ENCODE assay signal across 8 cellular contexts in the genomic region with DNA sequence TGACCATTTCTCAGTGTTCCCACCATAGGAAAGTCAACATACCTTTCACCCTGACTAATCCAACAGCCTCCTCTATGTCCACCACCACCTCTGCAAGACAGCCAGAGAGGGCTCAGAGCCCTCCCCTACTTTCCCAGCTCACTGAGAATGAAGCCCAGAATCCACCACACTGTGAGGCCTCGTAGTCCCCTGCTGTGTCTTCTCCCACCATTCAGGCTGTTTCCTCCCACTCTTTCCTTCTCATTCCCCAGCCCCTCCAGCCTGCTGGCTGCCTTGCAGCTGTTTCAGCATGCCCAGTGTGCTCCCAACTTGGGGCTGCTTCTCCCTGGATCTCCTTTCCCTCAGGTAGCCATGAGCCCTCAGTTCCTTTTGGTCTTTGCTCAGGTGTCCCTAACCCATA. TPM values are rescaled to one million over a fixed set of nuclear protein-coding genes. Genes with fewer than 3 reads are reported as not detected.
A peak's percentile ranks its signal among the peaks of the same experiment; 100 is the strongest.
DNase-seq lines count a peak whose midpoint lies in the region; ATAC-seq and TF ChIP-seq lines count a peak whose summit lies in the region.
"Had no signal": no experiment of that assay in that cellular context is flagged by ENCODE, and none has a peak within 500 bp of the region (broad histone marks: within the 10 kb centered on the region; RNA-seq: fewer than 3 reads in every experiment).

No MANE protein-coding gene starts in this region.

- CTCF ChIA-PET in Calu3 (lab: Charles Lee) (interaction anchor here (0.5 to 1.7 kb wide), 7 partner anchors 9 to 187 kb away, joined by 3 to 9 read pairs (median 3); no protein-coding TSS in a partner anchor), PC-9 (lab: Charles Lee) (interaction anchor here (0.8 kb wide), 1 partner anchor 838 kb away, joined by 3 read pairs; no protein-coding TSS in a partner anchor)

- no peaks in the 10 kb centered on the region for H3K27me3 Mint-ChIP-seq in Calu3 (ENCODE audit: unreplicated experiment)
- H3K27me3 Mint-ChIP-seq in osteocyte (ENCODE audit: unreplicated experiment) = no peaks in the 10 kb centered on the region

- H2AFZ ChIP-seq in PC-9 = no peak overlapping the region

- intact Hi-C loops in Calu3 (cut with micrococcal nuclease; ENCODE audit: unreplicated experiment) = no loop called here
- intact Hi-C loops in PC-9 (cut with micrococcal nuclease; ENCODE audit: unreplicated experiment) = loop anchor here (2.0 kb wide), 1 partner anchor 27 kb away; a partner anchor contains a TSS

- H3K9me3 Mint-ChIP-seq in Calu3 (ENCODE audit: low read depth, unreplicated experiment) (no peaks in the 10 kb centered on the region), osteocyte (ENCODE audit: unreplicated experiment) (no peaks in the 10 kb centered on the region)

- peaks cover 14% of the 10 kb centered on the region for H3K36me3 Mint-ChIP-seq in Calu3 (ENCODE audit: insufficient read depth, unreplicated experiment)
- peaks cover 9% of the 10 kb centered on the region for H3K36me3 Mint-ChIP-seq in osteocyte (ENCODE audit: unreplicated experiment)

- H3K27ac Mint-ChIP-seq in Calu3 (ENCODE audit: unreplicated experiment) = peak overlapping the region; percentile 75
- peak overlapping the region; percentile 99 for H3K27ac Mint-ChIP-seq in osteocyte (ENCODE audit: unreplicated experiment)

- H3K9me2 ChIP-seq in PC-9 (ENCODE audit: insufficient read depth) = no peaks in the 10 kb centered on the region

- DNase-seq in Calu3 (no peak), PC-9 (peak in 1 of 2 experiments; percentile 53), osteocyte (ENCODE audit: extremely low spot score, unreplicated experiment) (no peak)
- DNase-seq: MV-4-11 had no signal

- TF ChIP-seq CTCF in Calu3 (IDR thresholded peaks at IDR 0.05; ENCODE audit: unreplicated experiment) (no peak), PC-9 (conservative IDR thresholded peaks at IDR 0.05) (no peak), osteocyte (IDR thresholded peaks at IDR 0.05) (no peak)

- peaks cover 25% of the 10 kb centered on the region for H3K79me2 ChIP-seq in PC-9 (ENCODE audit: low read depth)

- POLR2A ChIA-PET in PC-9 (lab: Charles Lee; ENCODE audit: unreplicated experiment) = interaction anchor here (0.7 to 0.8 kb wide), 2 partner anchors 14 to 62 kb away, joined by 4 to 17 read pairs; no protein-coding TSS in a partner anchor

- BruUV-seq in Calu3 (replicated peaks; lab: Mats Ljungman, UMichigan) = no TSS peak
- BruUV-seq in PC-9 (replicated peaks; lab: Mats Ljungman, UMichigan) = no TSS peak

- no peaks in the 10 kb centered on the region for H3K9me3 ChIP-seq in PC-9 (ENCODE audit: insufficient read depth, low read depth)

- H3K27ac ChIP-seq in PC-9 = peak overlapping the region; percentile 88

- no peaks in the 10 kb centered on the region for H3K27me3 ChIP-seq in PC-9 (ENCODE audit: insufficient read depth, low read depth)

- peaks cover 41% of the 10 kb centered on the region for H3K4me1 ChIP-seq in PC-9 (replicated peaks; ENCODE audit: insufficient read depth)

- H3K4me3 ChIP-seq in PC-9 = no peak overlapping the region

- peak overlapping the region; percentile 81 for H3K4me2 ChIP-seq in PC-9

- no peak overlapping the region for H3K4me3 Mint-ChIP-seq in Calu3 (ENCODE audit: low read depth, unreplicated experiment)
- peak overlapping the region; percentile 36 for H3K4me3 Mint-ChIP-seq in osteocyte (ENCODE audit: unreplicated experiment)

- peak; percentile 4 for ATAC-seq in esophagus mucosa
- ATAC-seq in GM19463 (IDR thresholded peaks at IDR 0.05; ENCODE audit: unreplicated experiment) = no peak
- no peak for ATAC-seq in HG02852 (IDR thresholded peaks at IDR 0.05; ENCODE audit: unreplicated experiment)
- ATAC-seq in GM19324 (IDR thresholded peaks at IDR 0.05; ENCODE audit: low FRiP score, unreplicated experiment) = no peak

- peaks cover 13% of the 10 kb centered on the region for H3K36me3 ChIP-seq in PC-9 (ENCODE audit: low read depth)

- peaks cover 25% of the 10 kb centered on the region for H3K4me1 Mint-ChIP-seq in Calu3 (ENCODE audit: low read depth, unreplicated experiment)
- H3K4me1 Mint-ChIP-seq in osteocyte (ENCODE audit: unreplicated experiment) = peaks cover 18% of the 10 kb centered on the region

- H3F3A ChIP-seq in PC-9 (ENCODE audit: insufficient read depth, low read depth) = peaks cover 31% of the 10 kb centered on the region

- H4K20me1 ChIP-seq in PC-9 (ENCODE audit: insufficient read depth) = no peaks in the 10 kb centered on the region

RNA-seq across cellular contexts. Expression of a gene that starts 27.0 kb away (rescaled TPM):
- 70.6 and 83.3 TPM in 2 replicates for total RNA-seq in Calu3 (2022)
- total RNA-seq in PC-9 (2021) = 90.4 and 99.4 TPM in 2 replicates
- total RNA-seq in esophagus mucosa = 32.2 TPM
- total RNA-seq in osteocyte = 69.8 and 81.6 TPM in 2 replicates

RNA-seq across cellular contexts. Expression of a gene that starts 51.1 kb away (rescaled TPM):
- 89.0 and 96.3 TPM in 2 replicates for total RNA-seq in Calu3 (2022)
- 56.2 and 66.2 TPM in 2 replicates for total RNA-seq in PC-9 (2021)
- total RNA-seq in esophagus mucosa = 28.2 TPM
- 74.1 and 75.0 TPM in 2 replicates for total RNA-seq in osteocyte
